In genomic region chr4:142353149-142353738, GRCh38 we compare ENCODE assay signal across 8 cellular contexts.
DNase-seq lines count a peak whose midpoint lies in the region; ATAC-seq and TF ChIP-seq lines count a peak whose summit lies in the region.

No MANE protein-coding gene starts in this region.

- WGBS in lower leg skin, 2 donors, result 12 to 14% methylated on average over 5 of the region's 5 CpGs

- intact Hi-C loops in mucosa of descending colon (cut with DNase I, micrococcal nuclease) (loop anchor here in 1 of 2 donors (10.0 kb wide), 1 partner anchor 372 kb away; no protein-coding TSS in a partner anchor), lower leg skin (cut with DNase I; ENCODE audit: low total_unique reads) (loop anchor here (10.0 kb wide), 1 partner anchor 492 kb away; the partner anchor contains the start of gene INPP4B)

- no peak overlapping the region for H3K4me3 ChIP-seq in AG04449 (ENCODE audit: low read depth, low read length)
- no peak overlapping the region for H3K4me3 ChIP-seq in GM06990 (replicated peaks; ENCODE audit: low read depth, low read length)
- no peak overlapping the region for H3K4me3 ChIP-seq in mucosa of descending colon
- H3K4me3 ChIP-seq in lower leg skin (ENCODE audit: low read depth, poor library complexity, severe bottlenecking), result no peak overlapping the region

- no peaks in the 10 kb centered on the region for H3K9me3 ChIP-seq in mucosa of descending colon

- POLR2A ChIA-PET in AG04449 (lab: Yijun Ruan, JAX), result no interaction called here
- POLR2A ChIA-PET in RWPE1 (lab: Yijun Ruan, JAX; ENCODE audit: low non-redundant PET), result no interaction called here

- ATAC-seq in mucosa of descending colon, result peak; percentile 42

- CTCF ChIA-PET in AG04449 (lab: Yijun Ruan, JAX), result interaction anchor here (0.6 to 5.7 kb wide), 29 partner anchors 9 to 1048 kb away, joined by 3 to 55 read pairs (median 4); no protein-coding TSS in a partner anchor
- CTCF ChIA-PET in RWPE1 (lab: Yijun Ruan, JAX), result interaction anchor here (0.7 to 1.3 kb wide), 5 partner anchors 12 to 492 kb away, joined by 3 read pairs; no protein-coding TSS in a partner anchor

- DNase-seq in AG04449 (ENCODE audit: low read depth, low spot score), result peak; percentile 46
- no peak for DNase-seq in GM06990 (ENCODE audit: extremely low read depth, insufficient read length)
- peak; percentile 52 for DNase-seq in HS-5 (ENCODE audit: low read depth)
- peak; percentile 36 for DNase-seq in RWPE1 (ENCODE audit: low spot score)
- DNase-seq in effector CD4-positive, alpha-beta T cell, result peak; percentile 10
- peak in 1 of 3 donors; percentile 35 for DNase-seq in mucosa of descending colon
- no peak for DNase-seq in lower leg skin (ENCODE audit: low spot score in 2 of 2)
- no peak for DNase-seq in stimulated activated naive CD4-positive, alpha-beta T cell treated with Interleukin-2 at 50 U/mL for 16 hours (lab: John Stamatoyannopoulos, UW)

- H3K36me3 ChIP-seq in GM06990 (ENCODE audit: control insufficient read depth, insufficient read depth, low read length) (no peaks in the 10 kb centered on the region), mucosa of descending colon (ENCODE audit: low read depth) (no peaks in the 10 kb centered on the region)

- H3K27me3 ChIP-seq in GM06990 (replicated peaks; ENCODE audit: control insufficient read depth, insufficient read depth, low read length), result no peaks in the 10 kb centered on the region

- H3K27ac ChIP-seq in RWPE1, result no peak overlapping the region

- no peak for TF ChIP-seq POLR2A in lower leg skin (IDR thresholded peaks at IDR 0.05)

- peaks cover 20% of the 10 kb centered on the region for H3K4me1 ChIP-seq in mucosa of descending colon (ENCODE audit: low read depth)

- TF ChIP-seq CTCF in AG04449 (IDR thresholded peaks at IDR 0.05; ENCODE audit: insufficient read depth, low read length, missing control alignments) (peak; percentile 56), GM06990 (IDR thresholded peaks at IDR 0.05; ENCODE audit: insufficient read depth, low read length, poor library complexity, severe bottlenecking) (peak; percentile 74), RWPE1 (conservative IDR thresholded peaks at IDR 0.05; ENCODE audit: low read depth) (peak; percentile 90), mucosa of descending colon (IDR thresholded peaks at IDR 0.05) (peak; percentile 73), lower leg skin (IDR thresholded peaks at IDR 0.05) (no peak)

Comparison
In these comparisons a context has a peak if more than half of its experiments do, and no peak if none do; other contexts are left out.
1. DNase-seq: peak in AG04449 (single experiment), HS-5 (single experiment), RWPE1 (single experiment) and effector CD4-positive, alpha-beta T cell (single experiment); none in GM06990 (single experiment), lower leg skin (0 of 2) and stimulated activated naive CD4-positive, alpha-beta T cell treated with Interleukin-2 at 50 U/mL for 16 hours (single experiment).
2. CTCF ChIP-seq: peak in AG04449 (single experiment), GM06990 (single experiment), RWPE1 (single experiment) and mucosa of descending colon (single experiment); none in lower leg skin (0 of 3).